In genomic region chr9:76403352-76403751, GRCh38 we compare ENCODE assay signal across 8 cellular contexts. TPM values are rescaled to one million over a fixed set of nuclear protein-coding genes. Genes with fewer than 3 reads are reported as not detected.
A peak's percentile ranks its signal among the peaks of the same experiment; 100 is the strongest.
DNase-seq lines count a peak whose midpoint lies in the region; ATAC-seq, FAIRE-seq and TF ChIP-seq lines count a peak whose summit lies in the region.

No MANE protein-coding gene starts in this region.

- no peaks in the 10 kb centered on the region for H3K79me2 ChIP-seq in H1 (ENCODE audit: control insufficient read depth in 1 of 2, insufficient read depth in 2 of 2, low read length in 2 of 2)

- H3K56ac ChIP-seq in H1 (replicated peaks; ENCODE audit: insufficient read length, low read depth, low read length), result no peak overlapping the region

- no peak overlapping the region for H2BK20ac ChIP-seq in H1 (ENCODE audit: low read length)

- no peaks in the 10 kb centered on the region for H3K36me3 Mint-ChIP-seq in activated CD8-positive, alpha-beta memory T cell treated with anti-CD3 and anti-CD28 coated beads, Interleukin-2, amount 10 ng/mL, durations not matched to agents 7 days and 5 days

- H3K23ac ChIP-seq in H1 (ENCODE audit: insufficient read length), result no peak overlapping the region

- H3K9me3 ChIP-seq in SK-N-MC (ENCODE audit: low read depth, low read length) (no peaks in the 10 kb centered on the region), H1 (ENCODE audit: insufficient read depth in 2 of 2, low read depth in 1 of 2, low read length in 1 of 2) (no peaks in the 10 kb centered on the region), muscle layer of duodenum (ENCODE audit: control insufficient read depth in 1 of 2, low read length in 2 of 2) (no peaks in the 10 kb centered on the region)

- POLR2A ChIA-PET in H1 (lab: Charles Lee; ENCODE audit: partially characterized antibody), result no interaction called here

- CTCF ChIA-PET in activated CD8-positive, alpha-beta memory T cell treated with anti-CD3 and anti-CD28 coated beads, Interleukin-2, amount 10 ng/mL, durations not matched to agents 7 days and 5 days (lab: Charles Lee), result interaction anchor here (1.0 to 1.8 kb wide), 4 partner anchors 9 to 255 kb away, joined by 3 to 5 read pairs (median 4); partner anchors contain the start of gene RFK
- CTCF ChIA-PET in H1 (lab: Charles Lee; ENCODE audit: partially characterized antibody), result no interaction called here

- peak; percentile 15 to 17; a peak in 2 of 4 replicates for TF ChIP-seq RAD21 in H1 (IDR thresholded peaks at IDR 0.05 in 1 of 2, conservative IDR thresholded peaks at IDR 0.05 in 1 of 2; ENCODE audit: low read depth in 2 of 2, low read length in 2 of 2)

- no peak overlapping the region for H2BK120ac ChIP-seq in H1 (replicated peaks; ENCODE audit: low read depth, low read length)

- H4K20me1 ChIP-seq in H1 (replicated peaks in 1 of 2; ENCODE audit: control insufficient read depth in 1 of 2, insufficient read depth in 2 of 2, low read length in 2 of 2), result no peaks in the 10 kb centered on the region

- no peak for TF ChIP-seq EP300 in H1 (IDR thresholded peaks at IDR 0.05; ENCODE audit: borderline replicate concordance in 1 of 2, low read depth in 2 of 2, low read length in 2 of 2)

- H3K4me1 ChIP-seq in H1 (replicated peaks in 1 of 4; ENCODE audit: control insufficient read depth in 3 of 4, insufficient read depth in 4 of 4, low read length in 3 of 4) (peaks cover 0 to 3% (median 0%) of the 10 kb centered on the region in 4 experiments; a peak in 2 of 7 replicates), muscle layer of duodenum (ENCODE audit: control insufficient read depth in 1 of 2, insufficient read depth in 2 of 2, low read length in 2 of 2) (peaks cover 0 to 8% of the 10 kb centered on the region in 2 donors)

- peak overlapping the region; percentile 80 for H3K27ac Mint-ChIP-seq in activated CD8-positive, alpha-beta memory T cell treated with anti-CD3 and anti-CD28 coated beads, Interleukin-2, amount 10 ng/mL, durations not matched to agents 7 days and 5 days

- H3K23me2 ChIP-seq in H1 (ENCODE audit: low read depth, low read length), result no peaks in the 10 kb centered on the region

- peak; percentile 71 for FAIRE-seq in H1 (lab: Jason Lieb, UNC)

- H3K4me1 Mint-ChIP-seq in activated CD8-positive, alpha-beta memory T cell treated with anti-CD3 and anti-CD28 coated beads, Interleukin-2, amount 10 ng/mL, durations not matched to agents 7 days and 5 days, result peaks cover 45% of the 10 kb centered on the region

- H2BK12ac ChIP-seq in H1 (ENCODE audit: low read depth, low read length), result no peak overlapping the region

- H4K8ac ChIP-seq in H1 (ENCODE audit: extremely low read depth, insufficient read depth, low read length), result no peak overlapping the region

- no peak overlapping the region for H3K14ac ChIP-seq in H1 (ENCODE audit: insufficient read length)

- no peak overlapping the region for H4K5ac ChIP-seq in H1 (ENCODE audit: insufficient read length, low read depth, low read length)

- TF ChIP-seq CTCF in HL-60 (IDR thresholded peaks at IDR 0.05; ENCODE audit: insufficient read depth, low read length) (peak; percentile 16), H1 (IDR thresholded peaks at IDR 0.05; ENCODE audit: control extremely low read depth in 1 of 3, insufficient read depth in 1 of 3, low read depth in 1 of 3, low read length in 3 of 3) (peak in 2 of 3 experiments; percentile 6 to 14; a peak in 2 of 4 replicates)

- H3K4ac ChIP-seq in H1 (replicated peaks; ENCODE audit: insufficient read length, low read depth, low read length), result no peak overlapping the region

- H2AFZ ChIP-seq in H1 (ENCODE audit: low read length), result no peak overlapping the region

- H3K36me3 ChIP-seq in SK-N-MC (ENCODE audit: insufficient read depth, low read length) (no peaks in the 10 kb centered on the region), H1 (ENCODE audit: control insufficient read depth in 2 of 4, insufficient read depth in 4 of 4, low read length in 3 of 4) (no peaks in the 10 kb centered on the region; a peak in 2 of 8 replicates), muscle layer of duodenum (ENCODE audit: control insufficient read depth in 1 of 2, insufficient read depth in 2 of 2, low read length in 2 of 2) (no peaks in the 10 kb centered on the region)

- no peak overlapping the region for H4K91ac ChIP-seq in H1 (replicated peaks; ENCODE audit: insufficient read length, low read length)

- ATAC-seq in activated CD8-positive, alpha-beta memory T cell treated with anti-CD3 and anti-CD28 coated beads, Interleukin-2, amount 10 ng/mL, durations not matched to agents 7 days and 5 days, result peak; percentile 96
- ATAC-seq in GM21447 (IDR thresholded peaks at IDR 0.05; ENCODE audit: unreplicated experiment), result peak; percentile 95

- no peak overlapping the region for H2BK15ac ChIP-seq in H1 (ENCODE audit: low read length)

- H3K9ac ChIP-seq in SK-N-MC (ENCODE audit: insufficient read length) (no peak overlapping the region), H1 (replicated peaks in 1 of 4; ENCODE audit: extremely low read depth in 1 of 4, low read depth in 3 of 4, low read length in 3 of 4) (no peak overlapping the region)

- H3K4me3 Mint-ChIP-seq in activated CD8-positive, alpha-beta memory T cell treated with anti-CD3 and anti-CD28 coated beads, Interleukin-2, amount 10 ng/mL, durations not matched to agents 7 days and 5 days, result peak overlapping the region; percentile 69

- H2AK5ac ChIP-seq in H1 (ENCODE audit: low read depth, low read length), result no peak overlapping the region

- peak overlapping the region; percentile 31; the same call in 1 of the 2 replicates for H3K27ac ChIP-seq in HL-60 (replicated peaks)
- no peak overlapping the region for H3K27ac ChIP-seq in SK-N-MC
- H3K27ac ChIP-seq in H1 (ENCODE audit: low read depth, low read length), result no peak overlapping the region
- peak overlapping the region; percentile 83 for H3K27ac ChIP-seq in muscle layer of duodenum (ENCODE audit: low read length)

- DNase-seq in activated CD8-positive, alpha-beta memory T cell treated with anti-CD3 and anti-CD28 coated beads, Interleukin-2, amount 10 ng/mL, durations not matched to agents 7 days and 5 days, result no peak
- no peak for DNase-seq in activated CD8-positive, alpha-beta memory T cell treated with anti-CD3 and anti-CD28 coated beads, Interleukin-2, amount 50 U/mL, for 4 hours
- peak in 1 of 2 experiments; percentile 28 for DNase-seq in HL-60 (ENCODE audit: low read depth in 1 of 2, low spot score in 1 of 2)
- no peak for DNase-seq in SK-N-MC (ENCODE audit: low read depth, low spot score)
- DNase-seq in H1 (ENCODE audit: low read depth in 1 of 2, low spot score in 2 of 2), result no peak
- DNase-seq in UCSD-AML1 (lab: John Stamatoyannopoulos, UW; ENCODE audit: unreplicated experiment), result no peak

- no peaks in the 10 kb centered on the region for H3K9me3 Mint-ChIP-seq in activated CD8-positive, alpha-beta memory T cell treated with anti-CD3 and anti-CD28 coated beads, Interleukin-2, amount 10 ng/mL, durations not matched to agents 7 days and 5 days (ENCODE audit: low read depth)

- no peak overlapping the region for H3K18ac ChIP-seq in H1 (ENCODE audit: extremely low read depth, low read length)

- H3K27me3 Mint-ChIP-seq in activated CD8-positive, alpha-beta memory T cell treated with anti-CD3 and anti-CD28 coated beads, Interleukin-2, amount 10 ng/mL, durations not matched to agents 7 days and 5 days, result no peaks in the 10 kb centered on the region

- H3K4me3 ChIP-seq in HL-60 (replicated peaks; ENCODE audit: insufficient read depth, low read length), result no peak overlapping the region
- peak overlapping the region; percentile 41 for H3K4me3 ChIP-seq in SK-N-MC
- H3K4me3 ChIP-seq in H1 (ENCODE audit: extremely low read depth in 1 of 4, insufficient read depth in 2 of 4, low read depth in 3 of 4, low read length in 4 of 4), result no peak overlapping the region
- H3K4me3 ChIP-seq in muscle layer of duodenum (ENCODE audit: low read depth in 1 of 2, low read length in 2 of 2), result peak overlapping the region in 1 of 2 donors; percentile 56

- H3K4me2 ChIP-seq in H1 (ENCODE audit: insufficient read depth in 1 of 2, low read depth in 2 of 2, low read length in 2 of 2), result no peak overlapping the region

- no peak for TF ChIP-seq POLR2A in H1 (IDR thresholded peaks at IDR 0.05; ENCODE audit: control extremely low read depth in 1 of 2, low read depth in 2 of 2, low read length in 2 of 2)

- H3K79me1 ChIP-seq in H1 (ENCODE audit: low read depth, low read length), result no peaks in the 10 kb centered on the region

- no peak overlapping the region for H2BK5ac ChIP-seq in H1 (ENCODE audit: low read depth, low read length)

- WGBS in H1 (ENCODE audit: extremely low coverage in 1 of 2, insufficient coverage in 1 of 2, insufficient read length in 1 of 2, insufficient replicate concordance in 2 of 2, low coverage in 1 of 2, low lambda C conversion rate in 2 of 2, missing lambda C conversion rate in 1 of 2), 2 experiments, result 91% methylated on average over 2 of the region's 2 CpGs; no CpG with 5 or more reads in 1 of the 2 experiments

- H3K27me3 ChIP-seq in HL-60 (ENCODE audit: insufficient read depth, poor library complexity, severe bottlenecking), result no peaks in the 10 kb centered on the region
- H3K27me3 ChIP-seq in H1 (replicated peaks in 1 of 4; ENCODE audit: control insufficient read depth in 3 of 4, extremely low read depth in 1 of 4, insufficient read depth in 3 of 4, low read length in 3 of 4), result no peaks in the 10 kb centered on the region
- no peaks in the 10 kb centered on the region for H3K27me3 ChIP-seq in muscle layer of duodenum (ENCODE audit: low read depth, low read length)

RNA-seq across cellular contexts. Expression of gene RFK, which starts 9.1 kb away (rescaled TPM):
- 10 to 100 TPM; 17.0 to 19.0 TPM for total RNA-seq in activated CD8-positive, alpha-beta memory T cell treated with anti-CD3 and anti-CD28 coated beads, Interleukin-2, amount 10 ng/mL, durations not matched to agents 7 days and 5 days
- total RNA-seq in H1 (2021; fragmentation: NEBNext Ultra II Directional; extraction: Animal tissue kit (Norgen Biotek cat#: 25700)), result 10.6 and 14.9 TPM in 2 replicates
- 3.7 and 4.3 TPM in 2 replicates for polyA plus RNA-seq in H1 (2011; rRNA removed)
- polyA plus RNA-seq in H1 (2011; cell fraction: cytosol; rRNA removed), result 6.0 TPM
- 4.7 TPM for polyA plus RNA-seq in H1 (2011; cell fraction: nucleus; rRNA removed)
- 3.7 to 6.8 TPM (median 5.7 TPM) in 4 replicates for polyA plus RNA-seq in H1 (2012, experiment 1 of 2)
- 2.2 TPM for polyA plus RNA-seq in H1 (2012, experiment 2 of 2)
- polyA plus RNA-seq in H1 (2013, experiment 1 of 2), result 9.6 TPM
- polyA plus RNA-seq in H1 (2013, experiment 2 of 2), result 8.8 TPM
- 2.3 and 2.7 TPM in 2 replicates for polyA minus RNA-seq in H1 (2011; rRNA and poly(A)+ RNA removed)
- polyA minus RNA-seq in H1 (2011; cell fraction: cytosol; rRNA and poly(A)+ RNA removed), result 2.7 TPM
- 8.9 TPM for polyA minus RNA-seq in H1 (2011; cell fraction: nucleus; rRNA and poly(A)+ RNA removed)

RNA-seq across cellular contexts. Expression of gene GCNT1, which starts 55.6 kb away (rescaled TPM):
- 10 to 100 TPM; 23.0 to 25.0 TPM for total RNA-seq in activated CD8-positive, alpha-beta memory T cell treated with anti-CD3 and anti-CD28 coated beads, Interleukin-2, amount 10 ng/mL, durations not matched to agents 7 days and 5 days
- 8.8 and 13.0 TPM in 2 replicates for total RNA-seq in H1 (2021; fragmentation: NEBNext Ultra II Directional; extraction: Animal tissue kit (Norgen Biotek cat#: 25700))
- polyA plus RNA-seq in H1 (2011; rRNA removed), result 16.5 and 16.6 TPM in 2 replicates
- polyA plus RNA-seq in H1 (2011; cell fraction: cytosol; rRNA removed), result 13.1 TPM
- polyA plus RNA-seq in H1 (2011; cell fraction: nucleus; rRNA removed), result 6.9 TPM
- 12.7 to 27.4 TPM (median 22.8 TPM) in 4 replicates for polyA plus RNA-seq in H1 (2012, experiment 1 of 2)
- polyA plus RNA-seq in H1 (2012, experiment 2 of 2), result 2.3 TPM
- polyA plus RNA-seq in H1 (2013, experiment 1 of 2), result 7.8 TPM
- 8.8 TPM for polyA plus RNA-seq in H1 (2013, experiment 2 of 2)
- 44.6 and 48.6 TPM in 2 replicates for polyA minus RNA-seq in H1 (2011; rRNA and poly(A)+ RNA removed)
- polyA minus RNA-seq in H1 (2011; cell fraction: cytosol; rRNA and poly(A)+ RNA removed), result 9.0 TPM
- 14.6 TPM for polyA minus RNA-seq in H1 (2011; cell fraction: nucleus; rRNA and poly(A)+ RNA removed)

Comparison
In these comparisons a context has a peak if more than half of its experiments do, and no peak if none do; other contexts are left out.
1. H3K27ac ChIP-seq: peak in HL-60 (single experiment) and muscle layer of duodenum (single experiment); none in SK-N-MC (single experiment) and H1 (single experiment).